ENCODE assay signal across 15 cellular contexts in the genomic region with DNA sequence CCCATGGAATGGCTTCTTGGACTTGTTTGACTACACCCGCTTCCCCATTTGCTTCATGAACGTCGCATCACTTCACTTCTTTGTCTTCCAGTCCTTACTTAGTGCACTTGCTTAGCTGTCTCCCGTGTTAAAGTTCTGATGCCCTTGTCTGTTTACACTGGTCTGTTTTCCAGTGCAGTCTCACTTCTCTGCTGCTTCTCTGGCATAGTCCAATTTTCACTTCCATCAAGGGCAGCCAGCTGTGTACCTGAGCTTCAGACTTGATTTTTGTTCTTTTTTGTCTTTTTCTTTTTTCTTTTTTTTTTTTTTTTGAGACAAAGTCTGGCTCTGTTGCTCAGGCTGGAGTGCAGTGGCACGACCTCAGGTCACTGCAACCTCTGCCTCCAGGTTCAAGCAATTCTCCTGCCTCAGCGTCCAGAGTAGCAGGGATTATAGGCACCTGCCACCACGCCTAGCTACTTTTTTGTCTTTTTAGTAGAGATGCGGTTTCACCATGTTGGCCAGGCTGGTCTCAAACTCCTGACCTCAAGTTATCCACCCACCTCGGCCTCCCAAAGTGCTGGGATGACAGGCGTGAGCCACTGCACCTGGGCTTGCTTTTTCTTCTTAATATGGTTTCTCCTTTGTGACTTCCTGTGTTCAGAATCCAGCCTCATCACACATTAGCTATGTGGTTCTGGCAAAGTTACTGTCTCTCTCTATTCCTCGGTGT.
"Had no signal": no experiment of that assay in that cellular context is flagged by ENCODE, and none has a peak within 500 bp of the region (broad histone marks: within the 10 kb centered on the region; RNA-seq: fewer than 3 reads in every experiment).

No MANE protein-coding gene starts in this region.

- H3K4me1 Mint-ChIP-seq: nephron had no signal

- H3K27me3 Mint-ChIP-seq: activated CD4-positive, alpha-beta memory T cell treated with anti-CD3 and anti-CD28 coated beads for 36 hours had no signal

- H3K27ac Mint-ChIP-seq: activated CD4-positive, alpha-beta memory T cell treated with anti-CD3 and anti-CD28 coated beads for 36 hours; activated T-helper 1 cell treated with anti-CD3 and anti-CD28 coated beads, Interleukin-12 subunit alpha, Interleukin-12 subunit beta, Interleukin-2, Interleukin-4 antibody, amounts not matched to agents 30 ng/mL and 10 ng/mL and 1 ng/mL, durations not matched to agents 14 hours and 24 hours and 36 hours; nephron; stimulated activated naive CD8-positive, alpha-beta T cell treated with anti-CD3 and anti-CD28 coated beads, Interleukin-15, Interleukin-2, amounts not matched to agents 100 ng/mL and 50 ng/mL, for 24 hours; T-helper 2 cell treated with Interferon-gamma antibody and Interleukin-4, amounts not matched to agents 5 μg/mL and 100 μg/mL, for 36 hours had no signal

- H3K9me3 ChIP-seq: gastrocnemius medialis, thoracic aorta had no signal

- H3K36me3 ChIP-seq: cardiac muscle cell, gastrocnemius medialis, heart right ventricle, left lung, thoracic aorta had no signal

- ATAC-seq: gastrocnemius medialis, left lung had no signal

- H3K27me3 ChIP-seq: cardiac muscle cell, gastrocnemius medialis, heart right ventricle, left lung had no signal

- H3K27ac ChIP-seq: cardiac muscle cell, gastrocnemius medialis, left lung, thoracic aorta had no signal

- H3K4me3 ChIP-seq: cardiac muscle cell, gastrocnemius medialis, heart right ventricle, left lung, thoracic aorta had no signal

- H3K9me3 Mint-ChIP-seq: activated T-helper 1 cell treated with anti-CD3 and anti-CD28 coated beads, Interleukin-12 subunit alpha, Interleukin-12 subunit beta, Interleukin-2, Interleukin-4 antibody, amounts not matched to agents 30 ng/mL and 10 ng/mL and 1 ng/mL, durations not matched to agents 14 hours and 24 hours and 36 hours; T-helper 2 cell treated with Interferon-gamma antibody and Interleukin-4, amounts not matched to agents 5 μg/mL and 100 μg/mL, for 36 hours had no signal

- H3K4me1 ChIP-seq: gastrocnemius medialis had no signal

- DNase-seq: activated CD4-positive, alpha-beta memory T cell treated with anti-CD3 and anti-CD28 coated beads for 36 hours; activated CD4-positive, CD25-positive, alpha-beta regulatory T cell treated with anti-CD3 and anti-CD28 coated beads, Interleukin-2, amount 50 U/mL, for 72 hours; activated naive CD4-positive, alpha-beta T cell; effector CD4-positive, alpha-beta T cell; gastrocnemius medialis; heart right ventricle; left lung; mesenchymal stem cell; stimulated activated CD4-positive, alpha-beta T cell treated with anti-CD3 and anti-CD28 coated beads, Interleukin-4, amount 100 ng/mL, for 24 hours had no signal

- H3K36me3 Mint-ChIP-seq: activated CD4-positive, alpha-beta memory T cell treated with anti-CD3 and anti-CD28 coated beads for 36 hours had no signal

- H3K4me3 Mint-ChIP-seq: activated CD4-positive, alpha-beta memory T cell treated with anti-CD3 and anti-CD28 coated beads for 36 hours; activated T-helper 1 cell treated with anti-CD3 and anti-CD28 coated beads, Interleukin-12 subunit alpha, Interleukin-12 subunit beta, Interleukin-2, Interleukin-4 antibody, amounts not matched to agents 30 ng/mL and 10 ng/mL and 1 ng/mL, durations not matched to agents 14 hours and 24 hours and 36 hours; nephron; stimulated activated naive CD8-positive, alpha-beta T cell treated with anti-CD3 and anti-CD28 coated beads, Interleukin-15, Interleukin-2, amounts not matched to agents 100 ng/mL and 50 ng/mL, for 24 hours; T-helper 2 cell treated with Interferon-gamma antibody and Interleukin-4, amounts not matched to agents 5 μg/mL and 100 μg/mL, for 36 hours had no signal
